10 cellular contexts compared by ENCODE assay signal in the genomic region with DNA sequence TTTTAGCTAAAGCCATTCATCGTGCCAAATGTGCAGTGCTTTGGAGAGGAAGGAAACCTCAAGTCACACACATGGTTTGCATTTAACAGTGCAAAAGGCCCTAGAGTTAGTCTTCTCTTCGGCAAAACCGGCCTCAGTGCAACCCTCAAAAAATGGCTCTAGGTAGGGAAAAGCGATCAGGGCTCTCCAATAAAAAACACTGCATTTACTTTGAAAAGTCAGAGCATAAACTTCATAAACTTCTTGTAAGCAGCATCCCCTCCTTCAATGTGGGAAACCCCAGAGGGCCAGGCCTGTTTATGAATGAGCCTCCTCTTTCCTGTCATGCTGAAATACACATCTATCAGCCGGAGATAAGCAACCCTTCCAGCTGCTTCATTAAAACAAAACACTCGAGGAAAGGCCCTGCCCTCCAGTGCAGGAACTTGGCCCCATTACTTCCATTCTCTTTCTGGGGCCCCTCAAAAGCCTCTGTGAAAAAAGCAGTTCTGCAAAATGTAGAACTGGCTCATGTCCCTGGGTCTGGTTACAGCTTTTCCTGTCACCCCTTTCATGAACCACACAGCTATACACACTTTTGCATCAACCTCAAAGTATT.
DNase-seq lines count a peak whose midpoint lies in the region; ATAC-seq lines count a peak whose summit lies in the region.
"Had no signal": no experiment of that assay in that cellular context is flagged by ENCODE, and none has a peak within 500 bp of the region (broad histone marks: within the 10 kb centered on the region; RNA-seq: fewer than 3 reads in every experiment).

No MANE protein-coding gene starts in this region.

- DNase-seq in SKM-1 (lab: John Stamatoyannopoulos, UW; ENCODE audit: unreplicated experiment) (peak; percentile 28), SKM-1 treated with dmso at 0.1 percent for 144 hours (lab: John Stamatoyannopoulos, UW; ENCODE audit: unreplicated experiment) (no peak), foreskin melanocyte (peak; percentile 42), COR-L47 (lab: John Stamatoyannopoulos, UW) (no peak), DMS153 (lab: John Stamatoyannopoulos, UW) (no peak)
- peak; percentile 20 for DNase-seq in T-helper 2 cell treated with Interferon-gamma antibody and Interleukin-4, amounts not matched to agents 5 μg/mL and 100 μg/mL, for 36 hours (ENCODE audit: low spot score)
- peak; percentile 14 to 18 for DNase-seq in stimulated activated naive CD8-positive, alpha-beta T cell treated with anti-CD3 and anti-CD28 coated beads, Interleukin-15, amount 100 ng/mL, for 72 hours
- DNase-seq: glutamatergic neuron, NCI-H526 treated with DMSO at 0.1 percent for 48 hours had no signal

- peak overlapping the region; percentile 45 for H3K4me3 Mint-ChIP-seq in T-helper 2 cell treated with Interferon-gamma antibody and Interleukin-4, amounts not matched to agents 5 μg/mL and 100 μg/mL, for 36 hours
- peak overlapping the region; percentile 20 to 54 for H3K4me3 Mint-ChIP-seq in stimulated activated naive CD8-positive, alpha-beta T cell treated with anti-CD3 and anti-CD28 coated beads, Interleukin-15, amount 100 ng/mL, for 72 hours

- H3K27ac Mint-ChIP-seq in T-helper 2 cell treated with Interferon-gamma antibody and Interleukin-4, amounts not matched to agents 5 μg/mL and 100 μg/mL, for 36 hours = peak overlapping the region; percentile 81
- H3K27ac Mint-ChIP-seq in stimulated activated naive CD8-positive, alpha-beta T cell treated with anti-CD3 and anti-CD28 coated beads, Interleukin-15, amount 100 ng/mL, for 72 hours = peak overlapping the region; percentile 34 to 63

- H3K27me3 Mint-ChIP-seq in T-helper 2 cell treated with Interferon-gamma antibody and Interleukin-4, amounts not matched to agents 5 μg/mL and 100 μg/mL, for 36 hours (ENCODE audit: low read depth) = no peaks in the 10 kb centered on the region
- no peaks in the 10 kb centered on the region for H3K27me3 Mint-ChIP-seq in stimulated activated naive CD8-positive, alpha-beta T cell treated with anti-CD3 and anti-CD28 coated beads, Interleukin-15, amount 100 ng/mL, for 72 hours

- no peaks in the 10 kb centered on the region for H3K9me3 Mint-ChIP-seq in T-helper 2 cell treated with Interferon-gamma antibody and Interleukin-4, amounts not matched to agents 5 μg/mL and 100 μg/mL, for 36 hours
- H3K9me3 Mint-ChIP-seq in stimulated activated naive CD8-positive, alpha-beta T cell treated with anti-CD3 and anti-CD28 coated beads, Interleukin-15, amount 100 ng/mL, for 72 hours = no peaks in the 10 kb centered on the region

- H3K4me1 Mint-ChIP-seq in T-helper 2 cell treated with Interferon-gamma antibody and Interleukin-4, amounts not matched to agents 5 μg/mL and 100 μg/mL, for 36 hours (ENCODE audit: low read depth) = peaks cover 33% of the 10 kb centered on the region
- peaks cover 20% of the 10 kb centered on the region for H3K4me1 Mint-ChIP-seq in stimulated activated naive CD8-positive, alpha-beta T cell treated with anti-CD3 and anti-CD28 coated beads, Interleukin-15, amount 100 ng/mL, for 72 hours

- peaks cover 29% of the 10 kb centered on the region for H3K36me3 Mint-ChIP-seq in T-helper 2 cell treated with Interferon-gamma antibody and Interleukin-4, amounts not matched to agents 5 μg/mL and 100 μg/mL, for 36 hours (ENCODE audit: low read depth)

- ATAC-seq in stimulated activated naive CD8-positive, alpha-beta T cell treated with anti-CD3 and anti-CD28 coated beads, Interleukin-15, amount 100 ng/mL, for 72 hours = peak; percentile 80
- no peak for ATAC-seq in GM18907 (IDR thresholded peaks at IDR 0.05; ENCODE audit: unreplicated experiment)

Comparison
In these comparisons a context has a peak if more than half of its experiments do, and no peak if none do; other contexts are left out.
1. DNase-seq: peak in SKM-1 (single experiment), T-helper 2 cell treated with Interferon-gamma antibody and Interleukin-4, amounts not matched to agents 5 μg/mL and 100 μg/mL, for 36 hours (single experiment), foreskin melanocyte (single experiment) and stimulated activated naive CD8-positive, alpha-beta T cell treated with anti-CD3 and anti-CD28 coated beads, Interleukin-15, amount 100 ng/mL, for 72 hours (2 of 2); none in SKM-1 treated with dmso at 0.1 percent for 144 hours (single experiment), COR-L47 (single experiment) and DMS153 (single experiment).